ENCODE assay signal across 27 cellular contexts in the genomic region with DNA sequence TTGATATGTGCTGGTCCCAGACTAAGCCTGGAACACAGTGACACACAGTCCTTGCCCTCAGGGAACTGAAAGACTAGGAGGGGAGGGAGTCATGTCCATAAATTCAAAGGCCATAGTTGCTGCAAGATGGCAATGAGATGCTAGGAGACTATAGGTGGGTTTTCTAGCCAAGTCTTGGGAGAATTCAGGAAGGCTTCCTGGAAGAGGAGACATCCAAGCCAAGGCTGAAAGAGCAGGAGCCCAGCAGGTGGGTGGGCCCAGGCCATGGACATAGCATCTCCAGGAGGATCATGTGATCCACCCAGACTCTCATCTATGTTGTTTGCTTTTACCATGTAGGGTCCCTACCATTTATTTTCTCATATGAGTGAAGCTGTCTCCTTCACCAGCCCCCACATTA.
"Had no signal": no experiment of that assay in that cellular context is flagged by ENCODE, and none has a peak within 500 bp of the region (broad histone marks: within the 10 kb centered on the region; RNA-seq: fewer than 3 reads in every experiment).

No MANE protein-coding gene starts in this region.

- ATAC-seq: effector memory CD8-positive, alpha-beta T cell; esophagus mucosa; foreskin keratinocyte; gastrocnemius medialis; gastroesophageal sphincter; heart left ventricle; heart right ventricle had no signal

- H3K27me3 ChIP-seq: colonic mucosa, dorsolateral prefrontal cortex, esophagus squamous epithelium, foreskin keratinocyte, gastrocnemius medialis, heart left ventricle, heart right ventricle had no signal

- H3K4me3 ChIP-seq: colonic mucosa, coronary artery, dorsolateral prefrontal cortex, esophagus squamous epithelium, gastrocnemius medialis, gastroesophageal sphincter, heart left ventricle, heart right ventricle had no signal

- H3K9me3 ChIP-seq: colonic mucosa, gastrocnemius medialis, gastroesophageal sphincter had no signal

- H3K36me3 ChIP-seq: colonic mucosa, esophagus squamous epithelium, gastrocnemius medialis, gastroesophageal sphincter, heart left ventricle, heart right ventricle had no signal

- H3K27ac ChIP-seq: colonic mucosa, coronary artery, dorsolateral prefrontal cortex, epithelial cell of prostate, esophagus squamous epithelium, foreskin keratinocyte, gastrocnemius medialis, gastroesophageal sphincter, heart left ventricle, heart right ventricle had no signal

- DNase-seq: colonic mucosa; cortex of kidney; dermis blood vessel endothelial cell; dorsolateral prefrontal cortex; effector CD4-positive, alpha-beta T cell; effector CD8-positive, alpha-beta T cell; effector memory CD4-positive, alpha-beta T cell; effector memory CD8-positive, alpha-beta T cell; endodermal cell; erythroblast; esophagus squamous epithelium; foreskin fibroblast; foreskin keratinocyte; foreskin melanocyte; gastrocnemius medialis; glutamatergic neuron; head of caudate nucleus; heart left ventricle; heart right ventricle had no signal

- H3K4me1 ChIP-seq: colonic mucosa, esophagus squamous epithelium, foreskin keratinocyte, gastrocnemius medialis, gastroesophageal sphincter, heart left ventricle, heart right ventricle had no signal

- FAIRE-seq: colon, endometrium, endothelial cell of umbilical vein, frontal cortex had no signal
